ENCODE assay signal across 32 cellular contexts in the genomic region with DNA sequence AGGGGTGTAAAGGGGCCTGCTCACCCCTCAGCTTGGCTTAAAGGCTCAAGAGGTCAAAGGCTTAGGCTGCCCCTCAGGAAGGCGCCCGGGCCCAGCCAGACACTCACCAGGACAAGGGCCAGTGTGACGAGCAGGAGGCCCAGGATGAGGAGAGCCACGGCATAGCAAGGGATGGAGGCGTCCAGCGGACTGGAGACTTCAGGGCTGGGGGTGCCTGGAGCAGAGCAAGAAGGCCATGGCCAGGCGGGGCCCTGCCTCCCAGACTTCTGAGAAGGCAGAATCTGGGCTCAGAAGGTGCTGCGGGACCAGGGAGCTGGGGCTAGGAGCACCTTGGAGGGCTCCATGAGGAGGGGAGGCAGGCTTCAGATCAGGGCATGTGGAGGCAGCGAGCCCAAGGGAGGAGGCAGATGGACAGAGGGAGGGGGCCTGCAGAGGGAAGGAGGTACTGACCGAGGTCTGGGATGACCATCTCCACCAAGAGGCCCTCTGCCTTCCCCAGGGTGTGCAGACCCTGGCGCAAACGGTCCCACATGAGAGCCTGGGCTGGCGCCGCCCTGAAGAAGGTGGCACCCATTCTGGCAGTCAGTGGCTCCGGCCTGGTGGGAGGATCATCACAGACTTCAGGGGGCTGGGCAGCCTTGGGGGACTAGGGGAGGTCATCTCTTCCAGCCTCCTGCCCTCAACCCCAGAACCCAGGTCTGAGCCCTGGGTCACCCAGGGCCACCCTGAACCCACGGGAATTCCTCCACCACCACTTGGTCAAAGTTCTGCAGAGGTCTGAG. TPM values are rescaled to one million over a fixed set of nuclear protein-coding genes. Genes with fewer than 3 reads are reported as not detected.
"Had no signal": no experiment of that assay in that cellular context is flagged by ENCODE, and none has a peak within 500 bp of the region (broad histone marks: within the 10 kb centered on the region; RNA-seq: fewer than 3 reads in every experiment).

No MANE protein-coding gene starts in this region.

- H3K27me3 Mint-ChIP-seq: activated CD8-positive, alpha-beta T cell treated with anti-CD3 and anti-CD28 coated beads for 36 hours had no signal

- DNase-seq: activated CD4-positive, alpha-beta T cell treated with anti-CD3 and anti-CD28 coated beads for 36 hours; activated CD4-positive, alpha-beta T cell treated with anti-CD3 and anti-CD28 coated beads, Interleukin-2, amount 50 U/mL, for 1 hour; activated CD8-positive, alpha-beta memory T cell treated with anti-CD3 and anti-CD28 coated beads, Interleukin-2, amount 50 U/mL, for 4 hours; activated CD8-positive, alpha-beta T cell treated with anti-CD3 and anti-CD28 coated beads for 36 hours; activated naive CD8-positive, alpha-beta T cell treated with anti-CD3 and anti-CD28 coated beads, Interleukin-2, amount 50 U/mL, for 24 hours; activated T-cell treated with anti-CD3 and anti-CD28 coated beads, Interleukin-2, amount 50 U/mL, for 24 hours; amniotic stem cell; NCI-H1092 treated with DMSO at 0.1 percent for 48 hours; NCI-H1417 treated with DMSO at 0.1 percent for 48 hours; NCI-H1694; NCI-H2029; NCI-H2107; NCI-H2171 treated with DMSO at 0.1 percent for 48 hours; NCI-H510A; NCI-H526 treated with DMSO at 0.1 percent for 48 hours; NCI-H82; Right ventricle myocardium superior; SJCRH30; SK-N-SH; T-helper 1 cell; WERI-Rb-1 had no signal

- H3K27ac Mint-ChIP-seq: activated CD4-positive, alpha-beta T cell treated with anti-CD3 and anti-CD28 coated beads for 36 hours; activated CD8-positive, alpha-beta T cell treated with anti-CD3 and anti-CD28 coated beads for 36 hours; activated naive CD4-positive, alpha-beta T cell treated with anti-CD3 and anti-CD28 coated beads, Interleukin-2, amount 50 U/mL, for 72 hours; activated naive CD8-positive, alpha-beta T cell treated with anti-CD3 and anti-CD28 coated beads, Interleukin-2, amount 50 U/mL, for 24 hours; activated T-cell treated with anti-CD3 and anti-CD28 coated beads, Interleukin-2, amount 50 U/mL, for 24 hours; activated T-helper 17 cell treated with anti-CD3 and anti-CD28 coated beads, Interleukin-2, amount 50 U/mL, for 72 hours had no signal

- H3K27ac ChIP-seq: ascending aorta, body of pancreas, KMS-11, SJCRH30, WERI-Rb-1 had no signal

- H3K36me3 ChIP-seq: ascending aorta, SJCRH30, WERI-Rb-1 had no signal

- H3K4me3 ChIP-seq: ascending aorta, body of pancreas, SJCRH30 had no signal

- ATAC-seq: activated CD4-positive, alpha-beta T cell treated with anti-CD3 and anti-CD28 coated beads for 36 hours; activated CD8-positive, alpha-beta T cell treated with anti-CD3 and anti-CD28 coated beads for 36 hours; activated naive CD4-positive, alpha-beta T cell treated with anti-CD3 and anti-CD28 coated beads, Interleukin-2, amount 50 U/mL, for 72 hours; activated naive CD8-positive, alpha-beta T cell treated with anti-CD3 and anti-CD28 coated beads, Interleukin-2, amount 50 U/mL, for 24 hours; activated T-helper 17 cell treated with anti-CD3 and anti-CD28 coated beads, Interleukin-2, amount 50 U/mL, for 72 hours; body of pancreas had no signal

- H3K4me1 ChIP-seq: ascending aorta, body of pancreas, SJCRH30 had no signal

- H3K27me3 ChIP-seq: ascending aorta, body of pancreas, SJCRH30 had no signal

- H3K36me3 Mint-ChIP-seq: activated naive CD4-positive, alpha-beta T cell treated with anti-CD3 and anti-CD28 coated beads, Interleukin-2, amount 50 U/mL, for 72 hours had no signal

- H3K9me3 ChIP-seq: ascending aorta, body of pancreas, SJCRH30, SK-N-SH had no signal

- H3K9me3 Mint-ChIP-seq: activated CD8-positive, alpha-beta T cell treated with anti-CD3 and anti-CD28 coated beads for 36 hours; activated naive CD4-positive, alpha-beta T cell treated with anti-CD3 and anti-CD28 coated beads, Interleukin-2, amount 50 U/mL, for 72 hours; activated naive CD8-positive, alpha-beta T cell treated with anti-CD3 and anti-CD28 coated beads, Interleukin-2, amount 50 U/mL, for 24 hours; activated T-cell treated with anti-CD3 and anti-CD28 coated beads, Interleukin-2, amount 50 U/mL, for 24 hours; activated T-helper 17 cell treated with anti-CD3 and anti-CD28 coated beads, Interleukin-2, amount 50 U/mL, for 72 hours; central memory CD8-positive, alpha-beta T cell had no signal

- H3K4me1 Mint-ChIP-seq: activated CD4-positive, alpha-beta T cell treated with anti-CD3 and anti-CD28 coated beads for 36 hours; activated naive CD8-positive, alpha-beta T cell treated with anti-CD3 and anti-CD28 coated beads, Interleukin-2, amount 50 U/mL, for 24 hours; activated T-helper 17 cell treated with anti-CD3 and anti-CD28 coated beads, Interleukin-2, amount 50 U/mL, for 72 hours; central memory CD8-positive, alpha-beta T cell had no signal

- H3K4me3 Mint-ChIP-seq: activated CD4-positive, alpha-beta T cell treated with anti-CD3 and anti-CD28 coated beads for 36 hours; activated CD8-positive, alpha-beta T cell treated with anti-CD3 and anti-CD28 coated beads for 36 hours; activated naive CD8-positive, alpha-beta T cell treated with anti-CD3 and anti-CD28 coated beads, Interleukin-2, amount 50 U/mL, for 24 hours; activated T-cell treated with anti-CD3 and anti-CD28 coated beads, Interleukin-2, amount 50 U/mL, for 24 hours; activated T-helper 17 cell treated with anti-CD3 and anti-CD28 coated beads, Interleukin-2, amount 50 U/mL, for 72 hours; central memory CD8-positive, alpha-beta T cell had no signal

RNA-seq across cellular contexts. Expression of a gene that starts 32.0 kb away (rescaled TPM):
- total RNA-seq: activated CD4-positive, alpha-beta T cell treated with anti-CD3 and anti-CD28 coated beads for 36 hours; activated CD8-positive, alpha-beta T cell treated with anti-CD3 and anti-CD28 coated beads for 36 hours; activated T-helper 17 cell treated with anti-CD3 and anti-CD28 coated beads, Interleukin-2, amount 50 U/mL, for 72 hours; ascending aorta; body of pancreas; MCF 10A; Right ventricle myocardium superior; RPMI7951; SJCRH30; T-helper 2 cell treated with Interferon-gamma antibody and Interleukin-4, amounts not matched to agents 100 ng/mL and 5 ng/mL, for 36 hours had no signal
- polyA plus RNA-seq: SK-N-SH had no signal

RNA-seq across cellular contexts. Expression of a gene that starts 56.5 kb away (rescaled TPM):
- total RNA-seq: activated CD4-positive, alpha-beta T cell treated with anti-CD3 and anti-CD28 coated beads for 36 hours; activated CD8-positive, alpha-beta T cell treated with anti-CD3 and anti-CD28 coated beads for 36 hours; ascending aorta; body of pancreas; bronchial epithelial cell; MCF 10A; OCI-LY7; Right ventricle myocardium superior; RPMI7951; SJCRH30; T-helper 2 cell treated with Interferon-gamma antibody and Interleukin-4, amounts not matched to agents 100 ng/mL and 5 ng/mL, for 36 hours had no signal
